In genomic region chr14:91977909-91978308, GRCh38 we compare ENCODE assay signal across 24 cellular contexts.
"Had no signal": no experiment of that assay in that cellular context is flagged by ENCODE, and none has a peak within 500 bp of the region (broad histone marks: within the 10 kb centered on the region; RNA-seq: fewer than 3 reads in every experiment).

No MANE protein-coding gene starts in this region.

- ATAC-seq: left colon; stimulated activated naive CD8-positive, alpha-beta T cell treated with anti-CD3 and anti-CD28 coated beads, Interleukin-15, Interleukin-2, amounts not matched to agents 100 U/mL and 50 U/mL, for 24 hours had no signal

- H3K4me3 ChIP-seq: breast epithelium, esophagus muscularis mucosa, lung, transverse colon, uterus had no signal

- H3K36me3 ChIP-seq: breast epithelium, uterus had no signal

- H3K4me1 ChIP-seq: breast epithelium, transverse colon had no signal

- H3K27ac ChIP-seq: breast epithelium, esophagus muscularis mucosa, transverse colon, WERI-Rb-1 had no signal

- DNase-seq: activated CD4-positive, alpha-beta T cell treated with anti-CD3 and anti-CD28 coated beads, Interleukin-2, amount 50 U/mL, for 48 hours; activated naive CD4-positive, alpha-beta T cell treated with anti-CD3 and anti-CD28 coated beads for 36 hours; activated T-cell treated with anti-CD3 and anti-CD28 coated beads for 4 hours; aorta; effector CD8-positive, alpha-beta T cell; hippocampal formation; left colon; nephron progenitor cell; nucleus accumbens; posterior cingulate gyrus; retina; stimulated activated CD4-positive, alpha-beta T cell treated with anti-CD3 and anti-CD28 coated beads, Interleukin-2, amount 100 ng/mL, for 24 hours; stimulated activated naive CD8-positive, alpha-beta T cell treated with anti-CD3 and anti-CD28 coated beads, Interleukin-15, Interleukin-2, amounts not matched to agents 100 U/mL and 50 U/mL, for 24 hours; substantia nigra; SW 1271; T-helper 2 cell; transverse colon; uterus; WERI-Rb-1 had no signal

- H3K27ac Mint-ChIP-seq: activated naive CD4-positive, alpha-beta T cell treated with anti-CD3 and anti-CD28 coated beads for 36 hours; dendritic cell treated with granulocyte-macrophage colony-stimulating factor and Interleukin-4, amounts not matched to agents 40 ng/mL and 50 ng/mL, for 4 days; mesothelial cell of epicardium; nephron progenitor cell had no signal

- H3K9me3 ChIP-seq: breast epithelium, esophagus muscularis mucosa, transverse colon, uterus had no signal

- H3K27me3 Mint-ChIP-seq: dendritic cell treated with granulocyte-macrophage colony-stimulating factor and Interleukin-4, amounts not matched to agents 40 ng/mL and 50 ng/mL, for 4 days had no signal

- H3K4me3 Mint-ChIP-seq: activated naive CD4-positive, alpha-beta T cell treated with anti-CD3 and anti-CD28 coated beads for 36 hours; dendritic cell treated with granulocyte-macrophage colony-stimulating factor and Interleukin-4, amounts not matched to agents 40 ng/mL and 50 ng/mL, for 4 days; mesothelial cell of epicardium; nephron progenitor cell had no signal

- H3K9me3 Mint-ChIP-seq: activated naive CD4-positive, alpha-beta T cell treated with anti-CD3 and anti-CD28 coated beads for 36 hours; dendritic cell treated with granulocyte-macrophage colony-stimulating factor and Interleukin-4, amounts not matched to agents 40 ng/mL and 50 ng/mL, for 4 days; nephron progenitor cell had no signal

- H3K4me1 Mint-ChIP-seq: mesothelial cell of epicardium, nephron progenitor cell had no signal

- H3K27me3 ChIP-seq: breast epithelium, esophagus muscularis mucosa, transverse colon, uterus had no signal
